In genomic region chr10:114550756-114551290, GRCh38 we compare ENCODE assay signal across 9 cellular contexts.
DNase-seq lines count a peak whose midpoint lies in the region; ATAC-seq and TF ChIP-seq lines count a peak whose summit lies in the region.
"Had no signal": no experiment of that assay in that cellular context is flagged by ENCODE, and none has a peak within 500 bp of the region (broad histone marks: within the 10 kb centered on the region; RNA-seq: fewer than 3 reads in every experiment).

No MANE protein-coding gene starts in this region.

- in situ Hi-C loops in gastrocnemius medialis (cut with MboI; ENCODE audit: low sequenced_read_pairs in 4 of 4) = loop anchor here (5.0 to 25.0 kb wide), 8 partner anchors 79 to 586 kb away; no protein-coding TSS in a partner anchor

- TF ChIP-seq CTCF in C4-2B (conservative IDR thresholded peaks at IDR 0.05) = peak; percentile 65
- peak; percentile 68 for TF ChIP-seq CTCF in SK-N-SH (IDR thresholded peaks at IDR 0.05)
- peak; percentile 37 to 57 (median 56) for TF ChIP-seq CTCF in gastrocnemius medialis (IDR thresholded peaks at IDR 0.05 in 4 of 5, conservative IDR thresholded peaks at IDR 0.05 in 1 of 5)

- no peak overlapping the region for H3K4me2 ChIP-seq in SK-N-SH

- no peaks in the 10 kb centered on the region for H4K20me1 ChIP-seq in SK-N-SH (ENCODE audit: insufficient read depth)

- peak in 1 of 2 donors; percentile 10 for ATAC-seq in gastrocnemius medialis
- no peak for ATAC-seq in T-cell (replicated peaks in 1 of 4)
- ATAC-seq in effector memory CD8-positive, alpha-beta T cell (replicated peaks) = no peak

- H3K9ac ChIP-seq in SK-N-SH = no peak overlapping the region

- DNase-seq in KG1 (lab: John Stamatoyannopoulos, UW) (peak; percentile 35), SK-N-SH (no peak), foreskin melanocyte (peak; percentile 21), gastrocnemius medialis (no peak), T-cell (no peak), COLO668 (lab: John Stamatoyannopoulos, UW; ENCODE audit: unreplicated experiment) (no peak)
- DNase-seq in effector memory CD8-positive, alpha-beta T cell = no peak

- intact Hi-C loops in gastrocnemius medialis (cut with DNase I; ENCODE audit: low total_unique reads) = loop anchor here (1.0 to 10.0 kb wide), 4 partner anchors 131 to 274 kb away; partner anchors contain the start of gene FHIP2A

- H3K4me3 Mint-ChIP-seq in T-cell = no peak overlapping the region
- no peak overlapping the region for H3K4me3 Mint-ChIP-seq in effector memory CD8-positive, alpha-beta T cell

- CTCF ChIA-PET in SK-N-SH (lab: Yijun Ruan, JAX) (interaction anchor here (0.7 to 10.4 kb wide), 21 partner anchors 9 to 904 kb away, joined by 3 to 132 read pairs (median 5); no protein-coding TSS in a partner anchor), T-cell (lab: Charles Lee) (interaction anchor here (0.5 to 3.0 kb wide), 4 partner anchors 17 to 235 kb away, joined by 5 to 14 read pairs (median 6); no protein-coding TSS in a partner anchor)

- H3K79me2 ChIP-seq in SK-N-SH (ENCODE audit: insufficient read depth) = no peaks in the 10 kb centered on the region

- H3K9me2 ChIP-seq in SK-N-SH = no peaks in the 10 kb centered on the region

- POLR2A ChIA-PET in SK-N-SH (lab: Yijun Ruan, JAX) (no interaction called here), T-cell (lab: Charles Lee) (no interaction called here)

- H3K9me3 ChIP-seq in SK-N-SH (no peaks in the 10 kb centered on the region), gastrocnemius medialis (no peaks in the 10 kb centered on the region)
- H3K9me3 ChIP-seq: HAP-1 had no signal

- no peaks in the 10 kb centered on the region for H3K36me3 Mint-ChIP-seq in T-cell
- no peaks in the 10 kb centered on the region for H3K36me3 Mint-ChIP-seq in effector memory CD8-positive, alpha-beta T cell (ENCODE audit: insufficient read depth)

- TF ChIP-seq POLR2A in gastrocnemius medialis (IDR thresholded peaks at IDR 0.05) = no peak

- H3K27ac ChIP-seq in C4-2B (no peak overlapping the region), SK-N-SH (ENCODE audit: low read depth in 2 of 2, low read length in 1 of 2) (peak overlapping the region; percentile 11 to 29; a peak in 1 of 4 replicates), gastrocnemius medialis (peak overlapping the region; percentile 62 to 81 (median 78))

- peak; percentile 63 for TF ChIP-seq RAD21 in SK-N-SH (IDR thresholded peaks at IDR 0.05; ENCODE audit: low read length)

- no peak for TF ChIP-seq EP300 in SK-N-SH (IDR thresholded peaks at IDR 0.05; ENCODE audit: borderline replicate concordance in 1 of 2, low read depth in 1 of 2, low read length in 1 of 2)

- peaks cover 6 to 11% of the 10 kb centered on the region in 2 experiments; a peak in 2 of 4 replicates for H3K4me1 ChIP-seq in SK-N-SH (ENCODE audit: control insufficient read depth in 1 of 2, insufficient read depth in 2 of 2, low read depth in 1 of 2, low read length in 1 of 2)
- peaks cover 17 to 49% of the 10 kb centered on the region in 2 donors for H3K4me1 ChIP-seq in gastrocnemius medialis
- H3K4me1 ChIP-seq: HAP-1 had no signal

- no peak overlapping the region for H2AFZ ChIP-seq in SK-N-SH (ENCODE audit: low read depth)

- 90% methylated on average over 4 of the region's 4 CpGs for WGBS in SK-N-SH (ENCODE audit: low lambda C conversion rate)

- peaks cover 34 to 40% (median 35%) of the 10 kb centered on the region in 3 donors for H3K4me1 Mint-ChIP-seq in T-cell
- peaks cover 6 to 8% of the 10 kb centered on the region in 2 donors for H3K4me1 Mint-ChIP-seq in effector memory CD8-positive, alpha-beta T cell (ENCODE audit: low read depth in 2 of 2)

- H3K4me3 ChIP-seq in SK-N-SH (ENCODE audit: low read depth in 2 of 2, low read length in 1 of 2) (no peak overlapping the region; a peak in 1 of 4 replicates), gastrocnemius medialis (peak overlapping the region in 2 of 4 donors; percentile 11 to 27)
- H3K4me3 ChIP-seq: HAP-1 had no signal

- no peaks in the 10 kb centered on the region for H3K9me3 Mint-ChIP-seq in T-cell
- no peaks in the 10 kb centered on the region for H3K9me3 Mint-ChIP-seq in effector memory CD8-positive, alpha-beta T cell

- no peaks in the 10 kb centered on the region for H3K27me3 Mint-ChIP-seq in T-cell
- H3K27me3 Mint-ChIP-seq in effector memory CD8-positive, alpha-beta T cell = no peaks in the 10 kb centered on the region

- H3F3A ChIP-seq in SK-N-SH (replicated peaks; ENCODE audit: insufficient read depth) = no peaks in the 10 kb centered on the region

- peak overlapping the region in 1 of 2 donors; percentile 44 for H3K27ac Mint-ChIP-seq in T-cell
- H3K27ac Mint-ChIP-seq in effector memory CD8-positive, alpha-beta T cell = no peak overlapping the region

- H3K27me3 ChIP-seq in SK-N-SH (ENCODE audit: insufficient read depth) = no peaks in the 10 kb centered on the region
- H3K27me3 ChIP-seq in gastrocnemius medialis = no peaks in the 10 kb centered on the region

- no peaks in the 10 kb centered on the region for H3K36me3 ChIP-seq in SK-N-SH (replicated peaks in 1 of 2; ENCODE audit: control insufficient read depth in 1 of 2, insufficient read depth in 2 of 2, low read length in 1 of 2)
- H3K36me3 ChIP-seq in gastrocnemius medialis = no peaks in the 10 kb centered on the region
- H3K36me3 ChIP-seq: HAP-1 had no signal

TF ChIP-seq in SK-N-SH, 30 proteins besides CTCF, POLR2A, EP300 and RAD21:
- TF ChIP-seq SMC3 (IDR thresholded peaks at IDR 0.05; ENCODE audit: low read depth, low read length) (peak; percentile 52), SIN3A (IDR thresholded peaks at IDR 0.05; ENCODE audit: borderline replicate concordance, low read depth, low read length) (no peak)

Comparison
In these comparisons a context has a peak if more than half of its experiments do, and no peak if none do; other contexts are left out.
1. DNase-seq: peak in KG1 (single experiment) and foreskin melanocyte (single experiment); none in SK-N-SH (single experiment), gastrocnemius medialis (0 of 2), T-cell (0 of 34), effector memory CD8-positive, alpha-beta T cell (0 of 3) and COLO668 (single experiment).
2. Peak in every context shown above with its lines, with median percentiles within 50 percentile points of each other: CTCF ChIP-seq.